ENCODE assay signal across 1 cellular context in genomic region chr4:9949573-9949972, GRCh38.
TF ChIP-seq lines count a peak whose summit lies in the region.

No MANE protein-coding gene starts in this region.

TF ChIP-seq in GM23338, 12 proteins besides CTCF, POLR2A, EP300 and RAD21 (continued from another document):
- TF ChIP-seq STAT1 (IDR thresholded peaks at IDR 0.05; ENCODE audit: unreplicated experiment) (no peak), NANOG (IDR thresholded peaks at IDR 0.05; ENCODE audit: borderline replicate concordance) (no peak), ZNF331 (CRISPR knock-in tag; IDR thresholded peaks at IDR 0.05; ENCODE audit: low read depth) (no peak), JUNB (IDR thresholded peaks at IDR 0.05; ENCODE audit: unreplicated experiment) (no peak), REST (IDR thresholded peaks at IDR 0.05; ENCODE audit: unreplicated experiment) (no peak), ZNF462 (CRISPR knock-in tag; IDR thresholded peaks at IDR 0.05) (no peak), EZH2 (IDR thresholded peaks at IDR 0.05; ENCODE audit: low read depth, unreplicated experiment) (no peak), CREB1 (CRISPR knock-in tag; IDR thresholded peaks at IDR 0.05; ENCODE audit: low read depth) (no peak), ETS1 (IDR thresholded peaks at IDR 0.05) (no peak), EZH2phosphoT487 (IDR thresholded peaks at IDR 0.05; ENCODE audit: unreplicated experiment) (no peak)
TF ChIP-seq in GM23338: peak in this region for 0.
